In genomic region chr9:21576331-21577189, GRCh38 we compare ENCODE assay signal across 8 cellular contexts.
DNase-seq lines count a peak whose midpoint lies in the region; TF ChIP-seq lines count a peak whose summit lies in the region.

No MANE protein-coding gene starts in this region.

- TF ChIP-seq EP300 in suprapubic skin (IDR thresholded peaks at IDR 0.05), result no peak

- no peak overlapping the region for H3K27ac Mint-ChIP-seq in T-helper 2 cell treated with Interferon-gamma antibody and Interleukin-4, amounts not matched to agents 5 μg/mL and 100 μg/mL, for 36 hours

- no peaks in the 10 kb centered on the region; a peak in 1 of 22 replicates for H4K20me1 ChIP-seq in BLaER1 treated with 17β-estradiol and CSF1 and Interleukin-3, amounts not matched to agents 10 nM and 100 nM
- H4K20me1 ChIP-seq in GM23248 (ENCODE audit: insufficient read depth), result no peaks in the 10 kb centered on the region

- H3K27me3 ChIP-seq in BLaER1 treated with 17β-estradiol and CSF1 and Interleukin-3, amounts not matched to agents 10 nM and 100 nM, result no peaks in the 10 kb centered on the region
- H3K27me3 ChIP-seq in GM23248 (replicated peaks; ENCODE audit: insufficient read depth) (no peaks in the 10 kb centered on the region), suprapubic skin (no peaks in the 10 kb centered on the region), vagina (no peaks in the 10 kb centered on the region)

- H3K9me3 Mint-ChIP-seq in T-helper 2 cell treated with Interferon-gamma antibody and Interleukin-4, amounts not matched to agents 5 μg/mL and 100 μg/mL, for 36 hours, result no peaks in the 10 kb centered on the region

- no peak overlapping the region for H3K9ac ChIP-seq in BLaER1 treated with 17β-estradiol and CSF1 and Interleukin-3, amounts not matched to agents 10 nM and 100 nM
- H3K9ac ChIP-seq in GM23248, result peak overlapping the region; percentile 81

- TF ChIP-seq POLR2A in suprapubic skin (IDR thresholded peaks at IDR 0.05) (no peak), vagina (IDR thresholded peaks at IDR 0.05) (no peak)

- WGBS in GM23248 (ENCODE audit: low coverage in 1 of 2, low lambda C conversion rate in 2 of 2, missing lambda C conversion rate in 2 of 2), 2 experiments, result 7 to 10% methylated on average over 7 of the region's 7 CpGs
- WGBS in suprapubic skin, result 29% methylated on average over 6 of the region's 7 CpGs

- no peak for TF ChIP-seq CTCF in fibroblast of villous mesenchyme (IDR thresholded peaks at IDR 0.05; ENCODE audit: insufficient read depth, low read depth, low read length)
- no peak for TF ChIP-seq CTCF in suprapubic skin (IDR thresholded peaks at IDR 0.05)
- no peak for TF ChIP-seq CTCF in vagina (IDR thresholded peaks at IDR 0.05)
- TF ChIP-seq CTCF in GM20000 (IDR thresholded peaks at IDR 0.05; ENCODE audit: extremely low read depth, missing control alignments), result no peak

- in situ Hi-C loops in GM23248 (cut with MboI), result no loop called here

- peaks cover 28% of the 10 kb centered on the region for H3K27me3 Mint-ChIP-seq in T-helper 2 cell treated with Interferon-gamma antibody and Interleukin-4, amounts not matched to agents 5 μg/mL and 100 μg/mL, for 36 hours (ENCODE audit: low read depth)

- H3K4me1 Mint-ChIP-seq in T-helper 2 cell treated with Interferon-gamma antibody and Interleukin-4, amounts not matched to agents 5 μg/mL and 100 μg/mL, for 36 hours (ENCODE audit: low read depth), result peaks cover 35% of the 10 kb centered on the region

- DNase-seq in GM23248 (peak; percentile 95), fibroblast of villous mesenchyme (ENCODE audit: low read depth) (peak; percentile 91), suprapubic skin (ENCODE audit: low spot score in 2 of 2) (no peak), vagina (ENCODE audit: extremely low spot score in 2 of 2) (no peak), GM20000 (ENCODE audit: low spot score) (no peak)
- no peak for DNase-seq in T-helper 2 cell treated with Interferon-gamma antibody and Interleukin-4, amounts not matched to agents 5 μg/mL and 100 μg/mL, for 36 hours (ENCODE audit: low spot score)
- DNase-seq in stimulated activated CD4-positive, alpha-beta T cell treated with anti-CD3 and anti-CD28 coated beads, Interleukin-4, amount 100 ng/mL, for 1 hour, result peak; percentile 14

- H3K36me3 ChIP-seq in BLaER1 treated with 17β-estradiol and CSF1 and Interleukin-3, amounts not matched to agents 10 nM and 100 nM, result no peaks in the 10 kb centered on the region
- H3K36me3 ChIP-seq in GM23248 (ENCODE audit: low read depth) (no peaks in the 10 kb centered on the region), suprapubic skin (no peaks in the 10 kb centered on the region), vagina (no peaks in the 10 kb centered on the region)

- no peaks in the 10 kb centered on the region for H3K36me3 Mint-ChIP-seq in T-helper 2 cell treated with Interferon-gamma antibody and Interleukin-4, amounts not matched to agents 5 μg/mL and 100 μg/mL, for 36 hours (ENCODE audit: low read depth)

- H3K9me3 ChIP-seq in BLaER1 treated with 17β-estradiol and CSF1 and Interleukin-3, amounts not matched to agents 10 nM and 100 nM (replicated peaks in 1 of 11), result no peaks in the 10 kb centered on the region
- no peaks in the 10 kb centered on the region for H3K9me3 ChIP-seq in GM23248 (ENCODE audit: low read depth)
- no peaks in the 10 kb centered on the region for H3K9me3 ChIP-seq in suprapubic skin
- H3K9me3 ChIP-seq in vagina, result no peaks in the 10 kb centered on the region

- H3K27ac ChIP-seq in BLaER1 treated with 17β-estradiol and CSF1 and Interleukin-3, amounts not matched to agents 10 nM and 100 nM, result no peak overlapping the region
- H3K27ac ChIP-seq in GM23248 (peak overlapping the region; percentile 97), suprapubic skin (no peak overlapping the region), vagina (no peak overlapping the region)

- peak overlapping the region; percentile 25 for H3K4me3 Mint-ChIP-seq in T-helper 2 cell treated with Interferon-gamma antibody and Interleukin-4, amounts not matched to agents 5 μg/mL and 100 μg/mL, for 36 hours

- H3K79me2 ChIP-seq in GM23248 (ENCODE audit: insufficient read depth), result peaks cover 55% of the 10 kb centered on the region

- peaks cover 56% of the 10 kb centered on the region for H3F3A ChIP-seq in GM23248 (ENCODE audit: insufficient read depth)

- H3K4me1 ChIP-seq in BLaER1 treated with 17β-estradiol and CSF1 and Interleukin-3, amounts not matched to agents 10 nM and 100 nM, result peaks cover 0 to 8% (median 7%) of the 10 kb centered on the region in 10 experiments; a peak in 5 of 20 replicates
- H3K4me1 ChIP-seq in GM23248 (ENCODE audit: insufficient read depth) (peaks cover 54% of the 10 kb centered on the region), suprapubic skin (peaks cover 3% of the 10 kb centered on the region), vagina (no peaks in the 10 kb centered on the region)

- no peak overlapping the region for H3K4me3 ChIP-seq in BLaER1 treated with 17β-estradiol and CSF1 and Interleukin-3, amounts not matched to agents 10 nM and 100 nM
- H3K4me3 ChIP-seq in GM23248 (peak overlapping the region; percentile 74), fibroblast of villous mesenchyme (ENCODE audit: low read depth, low read length) (peak overlapping the region; percentile 47), suprapubic skin (no peak overlapping the region), vagina (no peak overlapping the region)

- intact Hi-C loops in vagina (cut with DNase I), result no loop called here

- peak overlapping the region; percentile 78 for H2AFZ ChIP-seq in GM23248

- no peaks in the 10 kb centered on the region for H3K9me2 ChIP-seq in GM23248 (ENCODE audit: insufficient read depth)

- H3K4me2 ChIP-seq in BLaER1 treated with 17β-estradiol and CSF1 and Interleukin-3, amounts not matched to agents 10 nM and 100 nM, result peak overlapping the region in 8 of 11 experiments; percentile 9 to 28 (median 20); a peak in 9 of 22 replicates
- peak overlapping the region; percentile 91 for H3K4me2 ChIP-seq in GM23248 (ENCODE audit: unreplicated experiment)

Comparison
In these comparisons a context has a peak if more than half of its experiments do, and no peak if none do; other contexts are left out.
1. H3K4me3 ChIP-seq: peak in GM23248 (single experiment) and fibroblast of villous mesenchyme (single experiment); none in BLaER1 treated with 17β-estradiol and CSF1 and Interleukin-3, amounts not matched to agents 10 nM and 100 nM (0 of 10), suprapubic skin (single experiment) and vagina (0 of 2).
2. DNase-seq: peak in GM23248 (single experiment), fibroblast of villous mesenchyme (single experiment) and stimulated activated CD4-positive, alpha-beta T cell treated with anti-CD3 and anti-CD28 coated beads, Interleukin-4, amount 100 ng/mL, for 1 hour (single experiment); none in T-helper 2 cell treated with Interferon-gamma antibody and Interleukin-4, amounts not matched to agents 5 μg/mL and 100 μg/mL, for 36 hours (single experiment), suprapubic skin (0 of 2), vagina (0 of 2) and GM20000 (single experiment).